ENCODE assay signal across 8 cellular contexts in the genomic region with DNA sequence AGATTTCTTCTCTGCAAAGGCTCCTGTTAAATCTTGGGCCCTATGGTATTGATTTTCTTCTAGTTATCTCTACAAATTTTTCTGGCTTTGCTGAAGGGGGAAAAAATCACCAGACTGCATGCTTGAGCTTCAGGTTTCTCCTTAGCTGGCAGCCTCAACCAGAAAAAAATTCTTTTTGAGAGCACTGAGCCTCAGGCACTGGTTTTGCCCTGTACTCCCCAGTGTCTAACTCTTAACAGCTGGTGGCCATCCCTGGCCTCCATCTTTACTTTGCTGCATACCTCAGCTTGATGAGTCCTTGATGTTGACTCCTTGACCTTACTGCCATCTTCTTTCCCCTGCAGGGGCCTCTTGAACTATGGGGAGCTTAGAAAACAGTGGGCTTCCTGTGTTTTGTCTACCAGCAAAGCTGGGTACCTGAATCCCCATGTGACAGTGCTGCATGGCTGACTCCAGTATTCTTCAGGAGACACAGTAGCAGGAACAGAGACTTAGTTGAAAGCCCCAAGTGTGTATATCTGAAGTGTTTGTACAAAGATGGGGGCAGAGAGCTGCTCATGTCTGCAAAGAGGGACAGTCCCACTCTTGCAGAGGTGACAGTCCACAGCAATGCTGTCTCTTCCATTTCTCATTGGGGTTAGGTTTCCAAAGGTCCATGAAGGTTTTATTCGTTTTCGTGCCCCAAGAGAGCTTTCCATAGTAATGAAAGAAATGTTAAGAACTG. TPM values are rescaled to one million over a fixed set of nuclear protein-coding genes. Genes with fewer than 3 reads are reported as not detected.
DNase-seq lines count a peak whose midpoint lies in the region; ATAC-seq and TF ChIP-seq lines count a peak whose summit lies in the region.
"Not testable (repeated sequence)": the region's sequence is repeated elsewhere in the genome, so short reads cannot be mapped to it uniquely, and the experiment has no call there.
"Had no signal": no experiment of that assay in that cellular context is flagged by ENCODE, and none has a peak within 500 bp of the region (broad histone marks: within the 10 kb centered on the region; RNA-seq: fewer than 3 reads in every experiment).

No MANE protein-coding gene starts in this region.

- H3K9me3 Mint-ChIP-seq in GM23338; WTC11; naive B cell; stimulated activated naive B cell treated with anti-CD40 and anti-IgM and Interleukin-4, amounts not matched to agents 10 μg/mL and 1 μg/mL and 100 μg/mL, for 72 hours: not testable (repeated sequence)

- not testable (repeated sequence) for H3K4me3 Mint-ChIP-seq in GM23338; WTC11; naive B cell; stimulated activated naive B cell treated with anti-CD40 and anti-IgM and Interleukin-4, amounts not matched to agents 10 μg/mL and 1 μg/mL and 100 μg/mL, for 72 hours

- not testable (repeated sequence) for H2AFZ ChIP-seq in GM23338; OCI-LY3 (ENCODE audit: low read depth, low read length)

- TF ChIP-seq CTCF in GM23338 (conservative IDR thresholded peaks at IDR 0.05; ENCODE audit: low read depth in 2 of 2); OCI-LY3 (IDR thresholded peaks at IDR 0.05; ENCODE audit: low read depth, low read length); WTC11 (IDR thresholded peaks at IDR 0.05): not testable (repeated sequence)

- H3K4me2 ChIP-seq in GM23338, result not testable (repeated sequence)
- peak overlapping the region; percentile 36; the same call in 1 of the 2 replicates for H3K4me2 ChIP-seq in OCI-LY3 (ENCODE audit: low read length)

- not testable (repeated sequence) for DNase-seq in GM23338 (ENCODE audit: low spot score); WTC11 (ENCODE audit: low spot score); naive B cell; stimulated activated naive B cell treated with anti-CD40 and anti-IgM and Interleukin-4, amounts not matched to agents 10 μg/mL and 1 μg/mL and 100 μg/mL, for 72 hours

- H3F3A ChIP-seq in GM23338 (replicated peaks; ENCODE audit: low read depth), result not testable (repeated sequence)

- H3K79me2 ChIP-seq in GM23338 (replicated peaks; ENCODE audit: insufficient read depth); OCI-LY3 (ENCODE audit: low read length): not testable (repeated sequence)

- H3K9ac ChIP-seq in OCI-LY3 (ENCODE audit: low read length), result not testable (repeated sequence)

- H3K9me3 ChIP-seq in OCI-LY3 (ENCODE audit: insufficient read depth, low read length), result not testable (repeated sequence)

- not testable (repeated sequence) for H4K20me1 ChIP-seq in GM23338 (replicated peaks; ENCODE audit: insufficient read depth); OCI-LY3 (ENCODE audit: insufficient read depth, low read length)

- peak; percentile 15; the same call in 2 of the 3 replicates for ATAC-seq in GM23338
- peak; percentile 11; the same call in 1 of the 2 replicates for ATAC-seq in WTC11
- ATAC-seq in naive B cell (ENCODE audit: low read depth in 2 of 2), result peak; percentile 15 to 18
- ATAC-seq in stimulated activated naive B cell treated with anti-CD40 and anti-IgM and Interleukin-4, amounts not matched to agents 10 μg/mL and 1 μg/mL and 100 μg/mL, for 72 hours (replicated peaks), result peak; percentile 95 to 96

- H3K36me3 Mint-ChIP-seq in GM23338 (ENCODE audit: low read depth); WTC11; naive B cell; stimulated activated naive B cell treated with anti-CD40 and anti-IgM and Interleukin-4, amounts not matched to agents 10 μg/mL and 1 μg/mL and 100 μg/mL, for 72 hours: not testable (repeated sequence)

- not testable (repeated sequence) for H3K4me3 ChIP-seq in GM23338; OCI-LY3 (ENCODE audit: low read length)

- not testable (repeated sequence) for H3K27ac Mint-ChIP-seq in GM23338; WTC11; naive B cell; stimulated activated naive B cell treated with anti-CD40 and anti-IgM and Interleukin-4, amounts not matched to agents 10 μg/mL and 1 μg/mL and 100 μg/mL, for 72 hours

- not testable (repeated sequence) for H3K27me3 ChIP-seq in GM23338 (ENCODE audit: insufficient read depth); OCI-LY3 (ENCODE audit: low read depth, low read length)

- H3K36me3 ChIP-seq in GM23338 (ENCODE audit: insufficient read depth); OCI-LY3 (replicated peaks; ENCODE audit: low read depth, low read length): not testable (repeated sequence)

- H3K27me3 Mint-ChIP-seq in GM23338 (ENCODE audit: insufficient read depth, low read depth, poor library complexity); WTC11 (ENCODE audit: low read depth); naive B cell; stimulated activated naive B cell treated with anti-CD40 and anti-IgM and Interleukin-4, amounts not matched to agents 10 μg/mL and 1 μg/mL and 100 μg/mL, for 72 hours: not testable (repeated sequence)

- H3K4me1 ChIP-seq in GM23338 (ENCODE audit: insufficient read depth); OCI-LY3 (ENCODE audit: low read length): not testable (repeated sequence)

- CTCF ChIA-PET in WTC11 (lab: Charles Lee), result not testable (repeated sequence)

- H3K27ac ChIP-seq in GM23338 (ENCODE audit: low read depth); OCI-LY3 (ENCODE audit: low read length): not testable (repeated sequence)

- H3K9me2 ChIP-seq in GM23338 (ENCODE audit: insufficient read depth), result not testable (repeated sequence)

- H3K4me1 Mint-ChIP-seq in GM23338; WTC11; naive B cell; stimulated activated naive B cell treated with anti-CD40 and anti-IgM and Interleukin-4, amounts not matched to agents 10 μg/mL and 1 μg/mL and 100 μg/mL, for 72 hours: not testable (repeated sequence)

- POLR2A ChIA-PET in WTC11 (lab: Charles Lee), result not testable (repeated sequence)

RNA-seq across cellular contexts. Expression of a gene that starts 31.7 kb away (rescaled TPM):
- total RNA-seq in GM23338 (2014; rRNA removed; shearing (Covaris generic)), result 2.6 and 4.0 TPM in 2 replicates
- polyA plus RNA-seq in GM23338 (2016; fragmentation: Nextera tagmentation; extraction: Ambion mirVana), result 10.2 and 11.4 TPM in 2 replicates
- total RNA-seq in WTC11 (2021), result 14.7 to 17.5 TPM (median 15.7 TPM) in 3 replicates
- under 1 TPM in 1 of 6 donors, not detected in 5; 0.20 TPM for polyA plus RNA-seq in naive B cell (ENCODE audit: low read depth in 6 of 6)
- total RNA-seq: CD4-positive, CD25-positive, alpha-beta regulatory T cell had no signal
- polyA plus RNA-seq: CD4-positive, alpha-beta memory T cell; CD8-positive, alpha-beta memory T cell had no signal

Comparison
In these comparisons a context has a peak if more than half of its experiments do, and no peak if none do; other contexts are left out.
1. ATAC-seq: peak in every context shown above with its lines; median percentile 96 in stimulated activated naive B cell treated with anti-CD40 and anti-IgM and Interleukin-4, amounts not matched to agents 10 μg/mL and 1 μg/mL and 100 μg/mL, for 72 hours; 16 in naive B cell; 15 in GM23338; 11 in WTC11.